Comparison of ENCODE assay signal across 18 cellular contexts in genomic region chr6:144978208-144978607, GRCh38.
DNase-seq lines count a peak whose midpoint lies in the region; ATAC-seq and TF ChIP-seq lines count a peak whose summit lies in the region.
"Had no signal": no experiment of that assay in that cellular context is flagged by ENCODE, and none has a peak within 500 bp of the region (broad histone marks: within the 10 kb centered on the region; RNA-seq: fewer than 3 reads in every experiment).

No MANE protein-coding gene starts in this region.

- no peaks in the 10 kb centered on the region for H3K9me3 ChIP-seq in HCT116 (ENCODE audit: control insufficient read depth in 1 of 2, insufficient read depth in 1 of 2, low read depth in 1 of 2, low read length in 2 of 2)
- H3K9me3 ChIP-seq: Caco-2, HAP-1 had no signal

- peak overlapping the region; percentile 96 for H2AFZ ChIP-seq in HCT116 (ENCODE audit: low read depth, low read length, poor library complexity, severe bottlenecking)

- no peaks in the 10 kb centered on the region for H4K20me1 ChIP-seq in HCT116 (ENCODE audit: insufficient read depth)
- H4K20me1 ChIP-seq: BLaER1 had no signal

- no peaks in the 10 kb centered on the region for H3K79me2 ChIP-seq in HCT116 (ENCODE audit: insufficient read depth, low read length)

- H3K9me2 ChIP-seq in HCT116 (ENCODE audit: insufficient read depth) = no peaks in the 10 kb centered on the region

- H3K4me2 ChIP-seq in HCT116 (ENCODE audit: low read length) = 0 out of 2 replicates have a peak overlapping the region, but pooled peaks have one; percentile 57
- H3K4me2 ChIP-seq: BLaER1 had no signal

- CTCF ChIA-PET in HCT116 (lab: Charles Lee) = no interaction called here

- no peak overlapping the region for H3K9ac ChIP-seq in HCT116 (ENCODE audit: low read length)
- H3K9ac ChIP-seq: BLaER1 had no signal

- H3K27ac ChIP-seq in HCT116 (ENCODE audit: low read depth, low read length) = no peak overlapping the region
- H3K27ac ChIP-seq: BLaER1, C4-2B had no signal

- TF ChIP-seq RAD21 in HCT116 (IDR thresholded peaks at IDR 0.05; ENCODE audit: low read depth) = no peak

- H3K27me3 ChIP-seq in HCT116 (ENCODE audit: insufficient read depth, low read length) = no peaks in the 10 kb centered on the region
- H3K27me3 ChIP-seq: BLaER1 had no signal

- intact Hi-C loops in HCT116 (cut with micrococcal nuclease) = no loop called here

- RAD21 ChIA-PET in HCT116 (lab: Charles Lee; ENCODE audit: low non-redundant PET in 1 of 2, low total read pairs in 2 of 2, uncharacterized antibody in 2 of 2, unreplicated experiment in 2 of 2) = no interaction called here

- ATAC-seq in HCT116 = no peak
- ATAC-seq in GM18868 (IDR thresholded peaks at IDR 0.05; ENCODE audit: unreplicated experiment) = no peak
- ATAC-seq: CD8-positive, alpha-beta T cell; GM12878 had no signal

- TF ChIP-seq POLR2A in HCT116 (IDR thresholded peaks at IDR 0.05; ENCODE audit: borderline replicate concordance, extremely low read depth, insufficient read depth, insufficient read length) = no peak

- H3K36me3 ChIP-seq in HCT116 (ENCODE audit: control insufficient read depth in 1 of 2, insufficient read depth in 2 of 2, low read length in 2 of 2) = no peaks in the 10 kb centered on the region; a peak in 1 of 4 replicates
- H3K36me3 ChIP-seq: BLaER1, HAP-1 had no signal

- H3K4me1 ChIP-seq in HCT116 (ENCODE audit: control insufficient read depth in 1 of 2, insufficient read depth in 2 of 2, low read length in 2 of 2) = peaks cover 4 to 15% of the 10 kb centered on the region in 2 experiments
- H3K4me1 ChIP-seq: BLaER1, Caco-2 had no signal

- TF ChIP-seq CTCF in HCT116 (IDR thresholded peaks at IDR 0.05 in 2 of 3, conservative IDR thresholded peaks at IDR 0.05 in 1 of 3; ENCODE audit: borderline replicate concordance in 1 of 3, insufficient read depth in 1 of 3, low read depth in 2 of 3, low read length in 2 of 3) = no peak

- POLR2A ChIA-PET in HCT116 (lab: Charles Lee) = no interaction called here

- BruUV-seq in HCT116 (replicated peaks; lab: Mats Ljungman, UMichigan) = no TSS peak

- no peak overlapping the region for H3K4me3 ChIP-seq in HCT116 (replicated peaks in 1 of 2; ENCODE audit: low read depth in 1 of 2, low read length in 2 of 2)
- H3K4me3 ChIP-seq: BLaER1, GM12878, HAP-1 had no signal

- DNase-seq in HCT116 (ENCODE audit: low read depth, low spot score) = no peak
- peak; percentile 41 for DNase-seq in NCI-H69 (lab: John Stamatoyannopoulos, UW)
- DNase-seq in fibroblast of peridontal ligament (ENCODE audit: extremely low read depth) = peak; percentile 94
- no peak for DNase-seq in epidermal melanocyte (ENCODE audit: insufficient read length, low spot score)
- no peak for DNase-seq in NCI-H524 (lab: John Stamatoyannopoulos, UW)
- DNase-seq in cerebellar cortex (ENCODE audit: low spot score) = no peak
- DNase-seq: Caco-2; CD4-positive, CD25-positive, alpha-beta regulatory T cell; CD8-positive, alpha-beta T cell; DMS79; EL; GDM1; GOT3 had no signal

TF ChIP-seq in HCT116, 20 proteins besides CTCF, POLR2A, EP300 and RAD21:
- TF ChIP-seq ZFX (IDR thresholded peaks at IDR 0.05) (no peak), FOSL1 (IDR thresholded peaks at IDR 0.05; ENCODE audit: low read depth) (no peak), YY1 (IDR thresholded peaks at IDR 0.05; ENCODE audit: extremely low read depth, insufficient replicate concordance, low read depth, low read length) (no peak), ZBTB33 (IDR thresholded peaks at IDR 0.05; ENCODE audit: extremely low read depth, insufficient replicate concordance, low read length) (no peak), POLR2AphosphoS5 (IDR thresholded peaks at IDR 0.05; ENCODE audit: low read depth, low read length) (no peak), EZH2 (IDR thresholded peaks at IDR 0.05) (no peak), CBX3 (IDR thresholded peaks at IDR 0.05; ENCODE audit: low read depth) (no peak), JUND (IDR thresholded peaks at IDR 0.05) (no peak), TCF7L2 (IDR thresholded peaks at IDR 0.05; ENCODE audit: borderline replicate concordance, extremely low read depth, insufficient read depth, insufficient read length) (no peak), CEBPB (IDR thresholded peaks at IDR 0.05; ENCODE audit: low read depth) (no peak), REST (IDR thresholded peaks at IDR 0.05; ENCODE audit: low read depth) (no peak), EGR1 (IDR thresholded peaks at IDR 0.05; ENCODE audit: low read depth) (no peak), ZNF274 (IDR thresholded peaks at IDR 0.05; ENCODE audit: low read depth, low read length) (no peak), SP1 (IDR thresholded peaks at IDR 0.05; ENCODE audit: low read depth) (no peak), MAX (IDR thresholded peaks at IDR 0.05) (no peak), EZH2phosphoT487 (IDR thresholded peaks at IDR 0.05; ENCODE audit: borderline replicate concordance) (no peak), ATF3 (IDR thresholded peaks at IDR 0.05) (no peak), SRF (IDR thresholded peaks at IDR 0.05; ENCODE audit: low read depth) (no peak), SIN3A (IDR thresholded peaks at IDR 0.05; ENCODE audit: low read depth) (no peak), ELF1 (IDR thresholded peaks at IDR 0.05; ENCODE audit: borderline replicate concordance, low read depth) (no peak)
TF ChIP-seq in HCT116: peak in this region for 0.

Comparison
In these comparisons a context has a peak if more than half of its experiments do, and no peak if none do; other contexts are left out.
1. DNase-seq: peak in NCI-H69 (single experiment) and fibroblast of peridontal ligament (single experiment); none in HCT116 (single experiment), epidermal melanocyte (single experiment), NCI-H524 (0 of 2) and cerebellar cortex (single experiment).